In genomic region chr12:57086951-57087688, GRCh38 we compare ENCODE assay signal across 8 cellular contexts. TPM values are rescaled to one million over a fixed set of nuclear protein-coding genes. Genes with fewer than 3 reads are reported as not detected.
A peak's percentile ranks its signal among the peaks of the same experiment; 100 is the strongest.
DNase-seq lines count a peak whose midpoint lies in the region; ATAC-seq, FAIRE-seq and TF ChIP-seq lines count a peak whose summit lies in the region.

No MANE protein-coding gene starts in this region.

- H3K4me3 ChIP-seq in H1 (ENCODE audit: extremely low read depth in 1 of 4, insufficient read depth in 2 of 4, low read depth in 3 of 4, low read length in 4 of 4) (peak overlapping the region; percentile 57 to 79 (median 72)), mesodermal cell (ENCODE audit: extremely low read depth, insufficient read depth, low read length, poor library complexity, severe bottlenecking) (peak overlapping the region; percentile 51)

- peak overlapping the region in 3 of 4 experiments; percentile 63 to 75 (median 73); a peak in 5 of 7 replicates for H3K9ac ChIP-seq in H1 (replicated peaks in 1 of 4; ENCODE audit: extremely low read depth in 1 of 4, low read depth in 3 of 4, low read length in 3 of 4)

- 3% methylated on average over 26 of the region's 54 CpGs; no CpG with 5 or more reads in 1 of the 2 experiments for WGBS in H1 (ENCODE audit: extremely low coverage in 1 of 2, insufficient coverage in 1 of 2, insufficient read length in 1 of 2, insufficient replicate concordance in 2 of 2, low coverage in 1 of 2, low lambda C conversion rate in 2 of 2, missing lambda C conversion rate in 1 of 2), 2 experiments
- WGBS in mesodermal cell (ENCODE audit: insufficient coverage in 2 of 2), 2 experiments, result 0% methylated on average over 21 to 28 of the region's 54 CpGs

- H3K56ac ChIP-seq in H1 (replicated peaks; ENCODE audit: insufficient read length, low read depth, low read length), result peak overlapping the region; percentile 64

- H2BK15ac ChIP-seq in H1 (ENCODE audit: low read length), result no peak overlapping the region

- DNase-seq in NCI-H69 (lab: John Stamatoyannopoulos, UW), result peak; percentile 77
- DNase-seq in activated CD8-positive, alpha-beta memory T cell treated with anti-CD3 and anti-CD28 coated beads for 48 hours (ENCODE audit: low read depth in 2 of 3, low spot score in 2 of 3), result peak; percentile 89 to 96 (median 89)
- DNase-seq in H1 (ENCODE audit: low read depth in 1 of 2, low spot score in 2 of 2), result peak in 1 of 2 experiments; percentile 84
- peak; percentile 90 for DNase-seq in stimulated activated CD8-positive, alpha-beta memory T cell treated with anti-CD3 and anti-CD28 coated beads, Interleukin-15, amount 100 ng/mL, for 24 hours (ENCODE audit: low read depth)
- DNase-seq in DMS79 treated with DMSO at 0.1 percent for 48 hours (lab: John Stamatoyannopoulos, UW), result no peak

- no peak overlapping the region for H3K23ac ChIP-seq in H1 (ENCODE audit: insufficient read length)

- H4K20me1 ChIP-seq in H1 (replicated peaks in 1 of 2; ENCODE audit: control insufficient read depth in 1 of 2, insufficient read depth in 2 of 2, low read length in 2 of 2), result peaks cover 2 to 11% of the 10 kb centered on the region in 2 experiments

- H3K36me3 ChIP-seq in H1 (ENCODE audit: control insufficient read depth in 2 of 4, insufficient read depth in 4 of 4, low read length in 3 of 4) (peaks cover 4 to 9% (median 6%) of the 10 kb centered on the region in 4 experiments; a peak in 6 of 8 replicates), mesodermal cell (ENCODE audit: control insufficient read depth, insufficient read depth, low read length) (peaks cover 16% of the 10 kb centered on the region)

- H3K27me3 ChIP-seq in H1 (replicated peaks in 1 of 4; ENCODE audit: control insufficient read depth in 3 of 4, extremely low read depth in 1 of 4, insufficient read depth in 3 of 4, low read length in 3 of 4), result no peaks in the 10 kb centered on the region

- peak overlapping the region; percentile 96; the same call in 1 of the 2 replicates for H2BK5ac ChIP-seq in H1 (ENCODE audit: low read depth, low read length)

- H3K18ac ChIP-seq in H1 (ENCODE audit: extremely low read depth, low read length), result peak overlapping the region; percentile 87

- H4K8ac ChIP-seq in H1 (ENCODE audit: extremely low read depth, insufficient read depth, low read length), result peak overlapping the region; percentile 91

- TF ChIP-seq POLR2A in H1 (IDR thresholded peaks at IDR 0.05; ENCODE audit: control extremely low read depth in 1 of 2, low read depth in 2 of 2, low read length in 2 of 2), result no peak; a peak in 1 of 3 replicates

- no peak overlapping the region for H2BK12ac ChIP-seq in H1 (ENCODE audit: low read depth, low read length)

- TF ChIP-seq RAD21 in H1 (IDR thresholded peaks at IDR 0.05 in 1 of 2, conservative IDR thresholded peaks at IDR 0.05 in 1 of 2; ENCODE audit: low read depth in 2 of 2, low read length in 2 of 2), result no peak

- no peak for TF ChIP-seq EP300 in H1 (IDR thresholded peaks at IDR 0.05; ENCODE audit: borderline replicate concordance in 1 of 2, low read depth in 2 of 2, low read length in 2 of 2)

- ATAC-seq in GM18502 (IDR thresholded peaks at IDR 0.05; ENCODE audit: poor library complexity, unreplicated experiment) (peak; percentile 39), HG02884 (IDR thresholded peaks at IDR 0.05; ENCODE audit: unreplicated experiment) (peak; percentile 36)

- FAIRE-seq in H1 (lab: Jason Lieb, UNC), result no peak

- CTCF ChIA-PET in H1 (lab: Charles Lee; ENCODE audit: partially characterized antibody), result interaction anchor here (0.6 to 14.0 kb wide), 8 partner anchors 15 to 424 kb away, joined by 3 to 325 read pairs (median 3); partner anchors contain the start of genes STAT6 and TAC3

- peak overlapping the region; percentile 47 for H3K4ac ChIP-seq in H1 (replicated peaks; ENCODE audit: insufficient read length, low read depth, low read length)

- H2AFZ ChIP-seq in H1 (ENCODE audit: low read length), result no peak overlapping the region

- peaks cover 0 to 18% of the 10 kb centered on the region in 2 experiments; a peak in 1 of 4 replicates for H3K79me2 ChIP-seq in H1 (ENCODE audit: control insufficient read depth in 1 of 2, insufficient read depth in 2 of 2, low read length in 2 of 2)

- TF ChIP-seq CTCF in H1 (IDR thresholded peaks at IDR 0.05; ENCODE audit: control extremely low read depth in 1 of 3, insufficient read depth in 1 of 3, low read depth in 1 of 3, low read length in 3 of 3), result no peak

- H3K27ac ChIP-seq in H1 (ENCODE audit: low read depth, low read length) (peak overlapping the region; percentile 65), mesodermal cell (ENCODE audit: low read depth, low read length, severe bottlenecking) (peak overlapping the region; percentile 99)

- peaks cover 4% of the 10 kb centered on the region; the same call in 1 of the 2 replicates for H3K79me1 ChIP-seq in H1 (ENCODE audit: low read depth, low read length)

- H3K23me2 ChIP-seq in H1 (ENCODE audit: low read depth, low read length), result peaks cover 25% of the 10 kb centered on the region

- no peak overlapping the region for H2AK5ac ChIP-seq in H1 (ENCODE audit: low read depth, low read length)

- peak overlapping the region; percentile 81 to 89 for H3K4me2 ChIP-seq in H1 (ENCODE audit: insufficient read depth in 1 of 2, low read depth in 2 of 2, low read length in 2 of 2)

- peak overlapping the region; percentile 10 for H2BK120ac ChIP-seq in H1 (replicated peaks; ENCODE audit: low read depth, low read length)

- POLR2A ChIA-PET in H1 (lab: Charles Lee; ENCODE audit: partially characterized antibody), result interaction anchor here (0.5 to 16.5 kb wide), 15 partner anchors 8 to 409 kb away, joined by 3 to 352 read pairs (median 4); partner anchors contain the start of genes LRP1, NEMP1, SHMT2 and STAT6

- peak overlapping the region; percentile 94 for H4K91ac ChIP-seq in H1 (replicated peaks; ENCODE audit: insufficient read length, low read length)

- no peak overlapping the region for H3K14ac ChIP-seq in H1 (ENCODE audit: insufficient read length)

- no peak overlapping the region for H2BK20ac ChIP-seq in H1 (ENCODE audit: low read length)

- H3K9me3 ChIP-seq in H1 (ENCODE audit: insufficient read depth in 2 of 2, low read depth in 1 of 2, low read length in 1 of 2) (no peaks in the 10 kb centered on the region), mesodermal cell (ENCODE audit: control insufficient read depth, low read length) (no peaks in the 10 kb centered on the region)

- H3K4me1 ChIP-seq in H1 (replicated peaks in 1 of 4; ENCODE audit: control insufficient read depth in 3 of 4, insufficient read depth in 4 of 4, low read length in 3 of 4) (peaks cover 0 to 16% (median 10%) of the 10 kb centered on the region in 4 experiments; a peak in 5 of 7 replicates), mesodermal cell (ENCODE audit: control insufficient read depth, insufficient read depth, low read length, poor library complexity, severe bottlenecking) (peaks cover 16% of the 10 kb centered on the region)

- H4K5ac ChIP-seq in H1 (ENCODE audit: insufficient read length, low read depth, low read length), result peak overlapping the region; percentile 81

RNA-seq across cellular contexts. Expression of gene NAB2, which starts 1.8 kb away (rescaled TPM):
- 20.6 and 20.9 TPM in 2 replicates for total RNA-seq in H1 (2021; fragmentation: NEBNext Ultra II Directional; extraction: Animal tissue kit (Norgen Biotek cat#: 25700))
- 23.5 and 30.8 TPM in 2 replicates for polyA plus RNA-seq in H1 (2011; rRNA removed)
- 23.9 TPM for polyA plus RNA-seq in H1 (2011; cell fraction: cytosol; rRNA removed)
- polyA plus RNA-seq in H1 (2011; cell fraction: nucleus; rRNA removed), result 31.8 TPM
- polyA plus RNA-seq in H1 (2012, experiment 1 of 2), result 18.8 to 24.4 TPM (median 22.7 TPM) in 4 replicates
- polyA plus RNA-seq in H1 (2012, experiment 2 of 2), result 22.8 TPM
- 12.4 TPM for polyA plus RNA-seq in H1 (2013, experiment 1 of 2)
- 11.5 TPM for polyA plus RNA-seq in H1 (2013, experiment 2 of 2)
- polyA minus RNA-seq in H1 (2011; rRNA and poly(A)+ RNA removed), result 12.2 and 22.2 TPM in 2 replicates
- polyA minus RNA-seq in H1 (2011; cell fraction: cytosol; rRNA and poly(A)+ RNA removed), result 17.3 TPM
- 13.8 TPM for polyA minus RNA-seq in H1 (2011; cell fraction: nucleus; rRNA and poly(A)+ RNA removed)
- 46.9 TPM for polyA plus RNA-seq in mesodermal cell (2013, experiment 1 of 2)
- 34.1 TPM for polyA plus RNA-seq in mesodermal cell (2013, experiment 2 of 2)

RNA-seq across cellular contexts. Expression of gene NEMP1, which starts 8.5 kb away (rescaled TPM):
- total RNA-seq in H1 (2021; fragmentation: NEBNext Ultra II Directional; extraction: Animal tissue kit (Norgen Biotek cat#: 25700)), result 41.6 and 43.2 TPM in 2 replicates
- polyA plus RNA-seq in H1 (2011; rRNA removed), result 21.3 and 30.1 TPM in 2 replicates
- 30.3 TPM for polyA plus RNA-seq in H1 (2011; cell fraction: cytosol; rRNA removed)
- polyA plus RNA-seq in H1 (2011; cell fraction: nucleus; rRNA removed), result 32.0 TPM
- 16.4 to 26.7 TPM (median 21.6 TPM) in 4 replicates for polyA plus RNA-seq in H1 (2012, experiment 1 of 2)
- polyA plus RNA-seq in H1 (2012, experiment 2 of 2), result 2.0 TPM
- 35.2 TPM for polyA plus RNA-seq in H1 (2013, experiment 1 of 2)
- polyA plus RNA-seq in H1 (2013, experiment 2 of 2), result 38.0 TPM
- 36.9 and 49.7 TPM in 2 replicates for polyA minus RNA-seq in H1 (2011; rRNA and poly(A)+ RNA removed)
- polyA minus RNA-seq in H1 (2011; cell fraction: cytosol; rRNA and poly(A)+ RNA removed), result 15.9 TPM
- polyA minus RNA-seq in H1 (2011; cell fraction: nucleus; rRNA and poly(A)+ RNA removed), result 23.5 TPM
- 21.3 TPM for polyA plus RNA-seq in mesodermal cell (2013, experiment 1 of 2)
- 19.8 TPM for polyA plus RNA-seq in mesodermal cell (2013, experiment 2 of 2)

RNA-seq across cellular contexts. Expression of gene STAT6, which starts 24.0 kb away (rescaled TPM):
- 26.8 and 32.9 TPM in 2 replicates for total RNA-seq in H1 (2021; fragmentation: NEBNext Ultra II Directional; extraction: Animal tissue kit (Norgen Biotek cat#: 25700))
- 38.7 and 52.2 TPM in 2 replicates for polyA plus RNA-seq in H1 (2011; rRNA removed)
- 42.9 TPM for polyA plus RNA-seq in H1 (2011; cell fraction: cytosol; rRNA removed)
- 104 TPM for polyA plus RNA-seq in H1 (2011; cell fraction: nucleus; rRNA removed)
- 32.8 to 37.0 TPM (median 34.7 TPM) in 4 replicates for polyA plus RNA-seq in H1 (2012, experiment 1 of 2)
- 21.8 TPM for polyA plus RNA-seq in H1 (2012, experiment 2 of 2)
- 26.6 TPM for polyA plus RNA-seq in H1 (2013, experiment 1 of 2)
- polyA plus RNA-seq in H1 (2013, experiment 2 of 2), result 28.7 TPM
- polyA minus RNA-seq in H1 (2011; rRNA and poly(A)+ RNA removed), result 32.3 and 34.6 TPM in 2 replicates
- 11.3 TPM for polyA minus RNA-seq in H1 (2011; cell fraction: cytosol; rRNA and poly(A)+ RNA removed)
- polyA minus RNA-seq in H1 (2011; cell fraction: nucleus; rRNA and poly(A)+ RNA removed), result 30.5 TPM
- polyA plus RNA-seq in mesodermal cell (2013, experiment 1 of 2), result 52.0 TPM
- polyA plus RNA-seq in mesodermal cell (2013, experiment 2 of 2), result 49.3 TPM

RNA-seq across cellular contexts. Expression of gene MYO1A, which starts 37.2 kb away (rescaled TPM):
- total RNA-seq in H1 (2021; fragmentation: NEBNext Ultra II Directional; extraction: Animal tissue kit (Norgen Biotek cat#: 25700)), result 0.52 and 0.54 TPM in 2 replicates
- 0.60 and 0.77 TPM in 2 replicates for polyA plus RNA-seq in H1 (2011; rRNA removed)
- 0.21 TPM for polyA plus RNA-seq in H1 (2011; cell fraction: cytosol; rRNA removed)
- 2.2 TPM for polyA plus RNA-seq in H1 (2011; cell fraction: nucleus; rRNA removed)
- polyA plus RNA-seq in H1 (2012, experiment 1 of 2), result 0.11 to 0.41 TPM (median 0.24 TPM) in 4 replicates
- polyA plus RNA-seq in H1 (2012, experiment 2 of 2), result 0.04 TPM
- polyA plus RNA-seq in H1 (2013, experiment 1 of 2), result 0.14 TPM
- polyA plus RNA-seq in H1 (2013, experiment 2 of 2), result 0.33 TPM
- 1.3 TPM in 1 of 2 replicates, not detected in the other for polyA minus RNA-seq in H1 (2011; rRNA and poly(A)+ RNA removed)
- not detected for polyA minus RNA-seq in H1 (2011; cell fraction: cytosol; rRNA and poly(A)+ RNA removed)
- polyA minus RNA-seq in H1 (2011; cell fraction: nucleus; rRNA and poly(A)+ RNA removed), result 2.4 TPM
- polyA plus RNA-seq in mesodermal cell (2013, experiment 1 of 2), result not detected
- polyA plus RNA-seq in mesodermal cell (2013, experiment 2 of 2), result not detected

RNA-seq across cellular contexts. Expression of gene LRP1, which starts 41.2 kb away (rescaled TPM):
- 92.5 and 99.1 TPM in 2 replicates for total RNA-seq in H1 (2021; fragmentation: NEBNext Ultra II Directional; extraction: Animal tissue kit (Norgen Biotek cat#: 25700))
- 35.3 and 59.0 TPM in 2 replicates for polyA plus RNA-seq in H1 (2011; rRNA removed)
- polyA plus RNA-seq in H1 (2011; cell fraction: cytosol; rRNA removed), result 32.8 TPM
- 168 TPM for polyA plus RNA-seq in H1 (2011; cell fraction: nucleus; rRNA removed)
- polyA plus RNA-seq in H1 (2012, experiment 1 of 2), result 61.6 to 121 TPM (median 97.9 TPM) in 4 replicates
- 64.6 TPM for polyA plus RNA-seq in H1 (2012, experiment 2 of 2)
- polyA plus RNA-seq in H1 (2013, experiment 1 of 2), result 72.6 TPM
- 45.3 TPM for polyA plus RNA-seq in H1 (2013, experiment 2 of 2)
- 137 and 189 TPM in 2 replicates for polyA minus RNA-seq in H1 (2011; rRNA and poly(A)+ RNA removed)
- polyA minus RNA-seq in H1 (2011; cell fraction: cytosol; rRNA and poly(A)+ RNA removed), result 104 TPM
- polyA minus RNA-seq in H1 (2011; cell fraction: nucleus; rRNA and poly(A)+ RNA removed), result 104 TPM
- polyA plus RNA-seq in mesodermal cell (2013, experiment 1 of 2), result 90.4 TPM
- polyA plus RNA-seq in mesodermal cell (2013, experiment 2 of 2), result 68.9 TPM
